ENCODE assay signal across 14 cellular contexts in the genomic region with DNA sequence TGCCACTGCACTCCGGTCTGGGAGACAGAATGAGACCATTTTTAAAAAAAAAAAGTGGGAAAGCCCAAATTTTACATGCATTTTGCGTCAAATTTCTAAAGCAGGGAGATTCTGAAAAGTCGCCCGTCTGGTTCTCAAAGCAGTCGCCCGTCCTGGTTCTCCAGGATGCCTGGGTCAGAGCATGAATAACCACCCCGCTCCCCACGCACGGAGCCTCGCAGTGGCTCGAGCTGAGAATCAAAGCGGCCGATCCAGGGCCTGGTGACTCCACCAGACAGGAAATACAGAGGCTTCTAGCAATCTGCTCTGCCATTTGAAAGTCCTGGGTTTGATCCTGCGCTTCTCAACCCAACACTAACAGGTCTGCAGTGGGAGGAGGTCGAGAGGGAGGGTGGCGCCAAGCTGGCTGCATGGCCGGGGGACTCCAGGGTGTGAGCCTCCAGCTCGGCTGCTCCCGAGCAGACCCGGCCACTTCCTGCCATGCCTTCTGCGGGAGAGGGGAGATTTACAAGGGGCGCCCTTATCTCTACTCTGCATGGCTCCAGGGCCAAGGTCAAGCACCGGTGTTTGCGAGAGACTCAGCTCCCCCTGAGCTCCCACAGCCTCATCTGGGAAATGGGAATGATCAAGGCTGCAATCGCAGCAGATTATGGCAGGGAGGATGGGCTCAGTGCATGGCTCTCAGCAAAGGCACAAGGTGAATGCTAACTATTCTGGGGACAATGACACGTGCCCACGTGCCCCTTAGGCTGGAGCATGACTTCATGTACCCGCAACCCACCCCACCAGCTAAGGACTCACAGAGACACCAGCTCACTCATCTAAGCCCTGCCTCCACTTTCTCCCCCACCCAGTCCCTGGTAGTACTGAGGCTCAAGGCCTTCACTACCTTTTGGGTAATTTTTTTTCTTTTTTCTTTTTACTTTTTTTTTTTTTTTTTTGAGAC. TPM values are rescaled to one million over a fixed set of nuclear protein-coding genes. Genes with fewer than 3 reads are reported as not detected.
A peak's percentile ranks its signal among the peaks of the same experiment; 100 is the strongest.
DNase-seq lines count a peak whose midpoint lies in the region; ATAC-seq, FAIRE-seq and TF ChIP-seq lines count a peak whose summit lies in the region.
"Had no signal": no experiment of that assay in that cellular context is flagged by ENCODE, and none has a peak within 500 bp of the region (broad histone marks: within the 10 kb centered on the region; RNA-seq: fewer than 3 reads in every experiment).

No MANE protein-coding gene starts in this region.

- H3K27me3 Mint-ChIP-seq in GM23338 (ENCODE audit: insufficient read depth, low read depth, poor library complexity): peaks cover 5% of the 10 kb centered on the region
- no peaks in the 10 kb centered on the region for H3K27me3 Mint-ChIP-seq in activated naive CD8-positive, alpha-beta T cell treated with anti-CD3 and anti-CD28 coated beads for 36 hours
- H3K27me3 Mint-ChIP-seq: CD4-positive, alpha-beta memory T cell had no signal

- no peak overlapping the region for H2BK120ac ChIP-seq in neuronal stem cell (ENCODE audit: low read depth, low read length)

- H3K18ac ChIP-seq in neuronal stem cell (ENCODE audit: low read length): no peak overlapping the region

- no peak overlapping the region for H3K4ac ChIP-seq in neuronal stem cell (ENCODE audit: low read length)

- FAIRE-seq in GM19239 (lab: Jason Lieb, UNC): no peak
- FAIRE-seq: G401.6 had no signal

- peaks cover 4% of the 10 kb centered on the region for H3K4me1 Mint-ChIP-seq in GM23338
- H3K4me1 Mint-ChIP-seq in activated naive CD8-positive, alpha-beta T cell treated with anti-CD3 and anti-CD28 coated beads for 36 hours: peaks cover 14% of the 10 kb centered on the region

- H3K36me3 Mint-ChIP-seq in GM23338 (ENCODE audit: low read depth): peaks cover 31% of the 10 kb centered on the region; the same call in 2 of the 3 replicates
- peaks cover 13% of the 10 kb centered on the region for H3K36me3 Mint-ChIP-seq in activated naive CD8-positive, alpha-beta T cell treated with anti-CD3 and anti-CD28 coated beads for 36 hours

- no peak overlapping the region for H2AK5ac ChIP-seq in neuronal stem cell (ENCODE audit: low read depth, low read length)

- no peak overlapping the region for H3K4me3 Mint-ChIP-seq in GM23338
- H3K4me3 Mint-ChIP-seq in activated naive CD8-positive, alpha-beta T cell treated with anti-CD3 and anti-CD28 coated beads for 36 hours: peak overlapping the region; percentile 5
- H3K4me3 Mint-ChIP-seq: activated T-helper 1 cell treated with anti-CD3 and anti-CD28 coated beads, Interleukin-12 subunit alpha, Interleukin-12 subunit beta, Interleukin-2, Interleukin-4 antibody, amounts not matched to agents 30 ng/mL and 10 ng/mL and 1 ng/mL, durations not matched to agents 14 hours and 24 hours and 36 hours had no signal

- H3K27ac ChIP-seq in GM23338 (ENCODE audit: low read depth) (peak overlapping the region; percentile 78), neuronal stem cell (replicated peaks; ENCODE audit: low read length) (no peak overlapping the region)

- H2BK15ac ChIP-seq in neuronal stem cell (ENCODE audit: low read length): no peak overlapping the region

- H3K27me3 ChIP-seq in GM23338 (ENCODE audit: insufficient read depth) (no peaks in the 10 kb centered on the region), neuronal stem cell (ENCODE audit: control insufficient read depth in 3 of 3, insufficient read depth in 3 of 3, low read depth in 1 of 3, low read length in 3 of 3) (no peaks in the 10 kb centered on the region)

- H3K23ac ChIP-seq in neuronal stem cell (ENCODE audit: low read depth, low read length, poor library complexity): peak overlapping the region; percentile 73

- no peaks in the 10 kb centered on the region for H3K9me2 ChIP-seq in GM23338 (ENCODE audit: insufficient read depth)

- peak; percentile 11 for ATAC-seq in GM23338
- ATAC-seq: activated CD4-positive, CD25-positive, alpha-beta regulatory T cell treated with anti-CD3 and anti-CD28 coated beads, Interleukin-2, amount 50 U/mL, for 24 hours had no signal

- no peak overlapping the region for H3K4me2 ChIP-seq in GM23338
- no peak overlapping the region for H3K4me2 ChIP-seq in neuronal stem cell (ENCODE audit: insufficient read depth, low read length, poor library complexity, severe bottlenecking)

- no peak overlapping the region for H4K8ac ChIP-seq in neuronal stem cell (ENCODE audit: low read depth, low read length)

- no peak overlapping the region for H3K14ac ChIP-seq in neuronal stem cell (ENCODE audit: low read length)

- peak; percentile 45 for DNase-seq in GM23338 (ENCODE audit: low spot score)
- DNase-seq in Jurkat, Clone E6-1 (ENCODE audit: low read depth, low spot score): peak; percentile 33
- no peak for DNase-seq in activated naive CD8-positive, alpha-beta T cell treated with anti-CD3 and anti-CD28 coated beads for 36 hours
- no peak for DNase-seq in neuronal stem cell (ENCODE audit: low spot score)
- no peak for DNase-seq in NCI-H524 treated with DMSO at 0.1 percent for 48 hours (lab: John Stamatoyannopoulos, UW)
- no peak for DNase-seq in SW480 (ENCODE audit: low spot score)
- DNase-seq in GM19239 (ENCODE audit: insufficient read length, low spot score): no peak
- DNase-seq: CD4-positive, alpha-beta memory T cell; effector CD4-positive, alpha-beta T cell; NCI-H1092; nucleus accumbens had no signal

- no peak for TF ChIP-seq CTCF in GM23338 (conservative IDR thresholded peaks at IDR 0.05; ENCODE audit: low read depth in 2 of 2)

- no peak overlapping the region for H2AFZ ChIP-seq in GM23338
- H2AFZ ChIP-seq in neuronal stem cell (ENCODE audit: low read length): no peak overlapping the region

- H4K91ac ChIP-seq in neuronal stem cell (ENCODE audit: low read depth, low read length, poor library complexity): no peak overlapping the region

- no peaks in the 10 kb centered on the region for H3F3A ChIP-seq in GM23338 (replicated peaks; ENCODE audit: low read depth)

- no peaks in the 10 kb centered on the region for H3K9me3 ChIP-seq in neuronal stem cell (replicated peaks in 1 of 2; ENCODE audit: control insufficient read depth in 2 of 2, insufficient read depth in 1 of 2, low read depth in 1 of 2, low read length in 2 of 2)

- no peak overlapping the region for H2BK5ac ChIP-seq in neuronal stem cell (ENCODE audit: low read length)

- H2BK12ac ChIP-seq in neuronal stem cell (ENCODE audit: low read length): no peak overlapping the region

- H3K9me3 Mint-ChIP-seq in GM23338: no peaks in the 10 kb centered on the region
- H3K9me3 Mint-ChIP-seq in activated naive CD8-positive, alpha-beta T cell treated with anti-CD3 and anti-CD28 coated beads for 36 hours: no peaks in the 10 kb centered on the region
- H3K9me3 Mint-ChIP-seq: activated T-helper 1 cell treated with anti-CD3 and anti-CD28 coated beads, Interleukin-12 subunit alpha, Interleukin-12 subunit beta, Interleukin-2, Interleukin-4 antibody, amounts not matched to agents 30 ng/mL and 10 ng/mL and 1 ng/mL, durations not matched to agents 14 hours and 24 hours and 36 hours; CD4-positive, alpha-beta memory T cell had no signal

- H4K20me1 ChIP-seq in GM23338 (replicated peaks; ENCODE audit: insufficient read depth): no peaks in the 10 kb centered on the region; the same call in 1 of the 2 replicates

- no peak overlapping the region for H3K4me3 ChIP-seq in GM23338
- no peak overlapping the region for H3K4me3 ChIP-seq in Jurkat, Clone E6-1 (ENCODE audit: low read length)
- no peak overlapping the region for H3K4me3 ChIP-seq in neuronal stem cell (ENCODE audit: low read length in 2 of 2)

- H3K79me1 ChIP-seq in neuronal stem cell (ENCODE audit: low read depth, low read length): peaks cover 7% of the 10 kb centered on the region

- H3K36me3 ChIP-seq in GM23338 (ENCODE audit: insufficient read depth) (peaks cover 4% of the 10 kb centered on the region; the same call in 1 of the 2 replicates), neuronal stem cell (replicated peaks in 1 of 2; ENCODE audit: control insufficient read depth in 2 of 2, insufficient read depth in 2 of 2, low read length in 2 of 2) (peaks cover 27 to 42% of the 10 kb centered on the region in 2 donors)

- no CpG with 5 or more reads among the region's 28 CpGs for WGBS in neuronal stem cell (ENCODE audit: extremely low coverage in 2 of 2, insufficient read length in 2 of 2, insufficient replicate concordance in 1 of 2), 2 donors

- peaks cover 14% of the 10 kb centered on the region; the same call in 1 of the 2 replicates for H3K79me2 ChIP-seq in GM23338 (replicated peaks; ENCODE audit: insufficient read depth)

- H3K4me1 ChIP-seq in GM23338 (ENCODE audit: insufficient read depth) (peaks cover 3% of the 10 kb centered on the region; the same call in 1 of the 2 replicates), neuronal stem cell (ENCODE audit: control insufficient read depth in 2 of 2, insufficient read depth in 1 of 2, low read depth in 1 of 2, low read length in 2 of 2) (peaks cover 0 to 2% of the 10 kb centered on the region in 2 donors)

- no peak overlapping the region for H3K9ac ChIP-seq in neuronal stem cell (ENCODE audit: low read depth, low read length, poor library complexity)

- H3K27ac Mint-ChIP-seq in GM23338: no peak overlapping the region
- peak overlapping the region; percentile 42 for H3K27ac Mint-ChIP-seq in activated naive CD8-positive, alpha-beta T cell treated with anti-CD3 and anti-CD28 coated beads for 36 hours
- H3K27ac Mint-ChIP-seq: activated T-helper 1 cell treated with anti-CD3 and anti-CD28 coated beads, Interleukin-12 subunit alpha, Interleukin-12 subunit beta, Interleukin-2, Interleukin-4 antibody, amounts not matched to agents 30 ng/mL and 10 ng/mL and 1 ng/mL, durations not matched to agents 14 hours and 24 hours and 36 hours had no signal

TF ChIP-seq in GM23338, 12 proteins besides CTCF, POLR2A, EP300 and RAD21 (continues in another document):
- TF ChIP-seq ZNF331 (CRISPR knock-in tag; IDR thresholded peaks at IDR 0.05; ENCODE audit: low read depth) (no peak), ZNF114 (CRISPR knock-in tag; IDR thresholded peaks at IDR 0.05) (no peak)

RNA-seq across cellular contexts. Expression of gene FBXL18, which starts 16.2 kb away (rescaled TPM):
- 18.1 and 21.8 TPM in 2 replicates for total RNA-seq in GM23338 (2014; rRNA removed; shearing (Covaris generic))
- polyA plus RNA-seq in GM23338 (2016; fragmentation: Nextera tagmentation; extraction: Ambion mirVana): 10.5 and 11.6 TPM in 2 replicates
- 4.5 TPM for polyA plus RNA-seq in Jurkat, Clone E6-1 (2012; ENCODE audit: insufficient read depth, insufficient read length)
- 10 to 100 TPM; 10.2 to 10.7 TPM for total RNA-seq in activated naive CD8-positive, alpha-beta T cell treated with anti-CD3 and anti-CD28 coated beads for 36 hours
- polyA plus RNA-seq in neuronal stem cell (2013, experiment 1 of 2): 5.1 TPM
- polyA plus RNA-seq in neuronal stem cell (2013, experiment 2 of 2): 5.4 TPM

RNA-seq across cellular contexts. Expression of gene ACTB, which starts 33.0 kb away (rescaled TPM):
- total RNA-seq in GM23338 (2014; rRNA removed; shearing (Covaris generic)): 6,061 and 6,196 TPM in 2 replicates
- polyA plus RNA-seq in GM23338 (2016; fragmentation: Nextera tagmentation; extraction: Ambion mirVana): 11,484 and 12,398 TPM in 2 replicates
- 12,249 TPM for polyA plus RNA-seq in Jurkat, Clone E6-1 (2012; ENCODE audit: insufficient read depth, insufficient read length)
- total RNA-seq in activated naive CD8-positive, alpha-beta T cell treated with anti-CD3 and anti-CD28 coated beads for 36 hours: 1,000 to 10,000 TPM; 7,622 to 7,820 TPM
- 6,691 TPM for polyA plus RNA-seq in neuronal stem cell (2013, experiment 1 of 2)
- 6,867 TPM for polyA plus RNA-seq in neuronal stem cell (2013, experiment 2 of 2)

Comparison
In these comparisons a context has a peak if more than half of its experiments do, and no peak if none do; other contexts are left out.
1. DNase-seq: peak in GM23338 (single experiment) and Jurkat, Clone E6-1 (single experiment); none in activated naive CD8-positive, alpha-beta T cell treated with anti-CD3 and anti-CD28 coated beads for 36 hours (single experiment), neuronal stem cell (single experiment), NCI-H524 treated with DMSO at 0.1 percent for 48 hours (single experiment), SW480 (single experiment) and GM19239 (single experiment).